In the genomic region with DNA sequence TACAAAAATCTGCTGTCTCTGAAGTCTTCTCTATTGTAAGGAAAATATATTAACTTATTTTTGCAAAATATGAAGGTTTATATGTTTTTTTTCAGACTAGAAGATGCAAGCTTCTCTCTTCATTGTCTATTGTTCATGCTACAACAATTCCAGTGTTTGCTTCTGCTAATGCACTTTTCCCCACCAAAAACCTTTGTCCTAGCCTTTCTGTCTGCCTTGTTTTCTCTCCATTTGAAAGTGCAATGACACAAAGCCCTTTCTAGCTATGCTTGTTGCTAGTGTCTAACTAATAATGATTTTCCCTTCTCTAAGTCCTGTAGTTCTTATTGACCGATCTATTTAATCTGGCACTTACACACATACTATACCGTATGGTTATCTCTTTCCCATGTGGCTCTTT, we compare ENCODE assay signal across 31 cellular contexts.
"Had no signal": no experiment of that assay in that cellular context is flagged by ENCODE, and none has a peak within 500 bp of the region (broad histone marks: within the 10 kb centered on the region; RNA-seq: fewer than 3 reads in every experiment).

No MANE protein-coding gene starts in this region.

- H3K4me3 ChIP-seq: ascending aorta, cardiac muscle cell, Peyer's patch, SJSA1 had no signal

- H3K27me3 ChIP-seq: ascending aorta, cardiac muscle cell, Peyer's patch, SJSA1 had no signal

- H3K9ac ChIP-seq: KMS-11, SK-N-SH had no signal

- FAIRE-seq: TTC549 had no signal

- DNase-seq: activated CD4-positive, alpha-beta T cell treated with anti-CD3 and anti-CD28 coated beads, Interleukin-2, amount 10 ng/mL, durations not matched to agents 24 days and 14 days; activated CD4-positive, alpha-beta T cell treated with anti-CD3 and anti-CD28 coated beads, Interleukin-2, amount 50 U/mL, for 4 hours; activated CD8-positive, alpha-beta T cell treated with anti-CD3 and anti-CD28 coated beads for 36 hours; activated effector memory CD4-positive, alpha-beta T cell treated with anti-CD3 and anti-CD28 coated beads, Interleukin-2, amount 50 U/mL, for 16 hours; activated naive CD4-positive, alpha-beta T cell; activated naive CD4-positive, alpha-beta T cell treated with anti-CD3 and anti-CD28 coated beads, Interleukin-2, amount 50 U/mL, for 16 hours; activated naive CD8-positive, alpha-beta T cell treated with anti-CD3 and anti-CD28 coated beads for 36 hours; activated T-cell treated with anti-CD3 and anti-CD28 coated beads, Interleukin-2, amount 50 U/mL, for 1 hour; activated T-cell treated with anti-CD3 and anti-CD28 coated beads, Interleukin-2, amount 50 U/mL, for 72 hours; amygdala; MM.1S; MV-4-11; NCI-H1092; NCI-H146; NCI-H187 treated with DMSO at 0.1 percent for 48 hours; NCI-H2081 treated with DMSO at 0.1 percent for 48 hours; NCI-H2171; NCI-H510A; NCI-H526; NCI-H748 treated with DMSO at 0.1 percent for 48 hours; NK-92 treated with Interleukin-12 subunit alpha and Interleukin-12 subunit beta, amount 100 ng/mL, for 24 hours; PC-3; Peyer's patch; RPMI8226; SHP77 treated with DMSO at 0.1 percent for 48 hours; SK-N-SH had no signal

- H3K27ac ChIP-seq: ascending aorta, cardiac muscle cell, KMS-11, Peyer's patch, SJSA1 had no signal

- H3K9me3 ChIP-seq: ascending aorta, Peyer's patch, SJSA1, SK-N-SH had no signal

- H3K9me2 ChIP-seq: SK-N-SH had no signal

- H3K36me3 ChIP-seq: ascending aorta, cardiac muscle cell, Peyer's patch, SJSA1 had no signal

- H3K4me2 ChIP-seq: KMS-11, SK-N-SH had no signal
